18 cellular contexts compared by ENCODE assay signal in genomic region chr5:10308844-10309243, GRCh38. TPM values are rescaled to one million over a fixed set of nuclear protein-coding genes. Genes with fewer than 3 reads are reported as not detected.
DNase-seq lines count a peak whose midpoint lies in the region; ATAC-seq and TF ChIP-seq lines count a peak whose summit lies in the region.
"Had no signal": no experiment of that assay in that cellular context is flagged by ENCODE, and none has a peak within 500 bp of the region (broad histone marks: within the 10 kb centered on the region; RNA-seq: fewer than 3 reads in every experiment).

No MANE protein-coding gene starts in this region.

- TF ChIP-seq CTCF in RWPE1 (conservative IDR thresholded peaks at IDR 0.05; ENCODE audit: low read depth): no peak
- no peak for TF ChIP-seq CTCF in neural progenitor cell (IDR thresholded peaks at IDR 0.05)
- no peak for TF ChIP-seq CTCF in stomach (IDR thresholded peaks at IDR 0.05)

- H3K36me3 ChIP-seq in neural progenitor cell (no peaks in the 10 kb centered on the region), stomach (no peaks in the 10 kb centered on the region)
- H3K36me3 ChIP-seq: BLaER1, suprapubic skin, WERI-Rb-1 had no signal

- no peak for TF ChIP-seq POLR2A in stomach (IDR thresholded peaks at IDR 0.05)

- peaks cover 11% of the 10 kb centered on the region for H3F3A ChIP-seq in neural progenitor cell (ENCODE audit: low read depth)

- H3K79me2 ChIP-seq in neural progenitor cell (ENCODE audit: low read depth): no peaks in the 10 kb centered on the region

- peaks cover 9% of the 10 kb centered on the region for H3K36me3 Mint-ChIP-seq in effector memory CD8-positive, alpha-beta T cell (ENCODE audit: insufficient read depth)
- peaks cover 7% of the 10 kb centered on the region for H3K36me3 Mint-ChIP-seq in neural progenitor cell
- peaks cover 2% of the 10 kb centered on the region for H3K36me3 Mint-ChIP-seq in T-helper 17 cell (ENCODE audit: low read depth)

- H3K4me1 ChIP-seq in neural progenitor cell (peaks cover 15% of the 10 kb centered on the region), stomach (peaks cover 7 to 52% (median 32%) of the 10 kb centered on the region in 4 donors)
- H3K4me1 ChIP-seq: BLaER1 had no signal

- H3K9me3 Mint-ChIP-seq in effector memory CD8-positive, alpha-beta T cell: no peaks in the 10 kb centered on the region
- H3K9me3 Mint-ChIP-seq in neural progenitor cell: no peaks in the 10 kb centered on the region
- H3K9me3 Mint-ChIP-seq: activated naive CD4-positive, alpha-beta T cell treated with anti-CD3 and anti-CD28 coated beads, Interleukin-2, amount 50 U/mL, for 72 hours had no signal

- no peak overlapping the region for H3K4me2 ChIP-seq in neural progenitor cell
- H3K4me2 ChIP-seq: BLaER1 had no signal

- H3K27me3 ChIP-seq in neural progenitor cell (peaks cover 22% of the 10 kb centered on the region), stomach (no peaks in the 10 kb centered on the region)
- H3K27me3 ChIP-seq: suprapubic skin had no signal

- peak overlapping the region; percentile 40 to 62 for H3K4me3 Mint-ChIP-seq in effector memory CD8-positive, alpha-beta T cell
- H3K4me3 Mint-ChIP-seq in neural progenitor cell: peak overlapping the region; percentile 60
- no peak overlapping the region for H3K4me3 Mint-ChIP-seq in T-helper 17 cell

- H3K9ac ChIP-seq in neural progenitor cell: no peak overlapping the region
- H3K9ac ChIP-seq: BLaER1, GM23248 had no signal

- CTCF ChIA-PET in RWPE1 (lab: Yijun Ruan, JAX): no interaction called here

- WGBS in stomach, 5 donors: 81 to 88% (median 85%) methylated on average over 5 to 6 of the region's 6 CpGs

- H3K27ac ChIP-seq in RWPE1 (peak overlapping the region; percentile 94), neural progenitor cell (no peak overlapping the region), stomach (no peak overlapping the region)
- H3K27ac ChIP-seq: BLaER1, GM23248, suprapubic skin, WERI-Rb-1 had no signal

- intact Hi-C loops in stomach (cut with DNase I; ENCODE audit: low total_unique reads): no loop called here

- DNase-seq in ELF-1 (ENCODE audit: low read depth, low spot score) (peak; percentile 17), RWPE1 (ENCODE audit: low spot score) (no peak), neural progenitor cell (ENCODE audit: low spot score) (no peak), stomach (no peak), T-helper 17 cell (no peak)
- DNase-seq in effector memory CD8-positive, alpha-beta T cell: no peak
- DNase-seq: cerebellar nuclear complex, GM23248, left ventricle myocardium superior, NCI-H1930, NCI-H510A treated with DMSO at 0.1 percent for 48 hours, right cardiac atrium, WERI-Rb-1 had no signal

- POLR2A ChIA-PET in RWPE1 (lab: Yijun Ruan, JAX; ENCODE audit: low non-redundant PET): interaction anchor here (0.5 kb wide), 1 partner anchor 49 kb away, joined by 4 read pairs; no protein-coding TSS in a partner anchor

- no peak for TF ChIP-seq EP300 in stomach (IDR thresholded peaks at IDR 0.05)

- no peak for ATAC-seq in effector memory CD8-positive, alpha-beta T cell (replicated peaks)
- no peak for ATAC-seq in T-helper 17 cell
- ATAC-seq in GM21825 (IDR thresholded peaks at IDR 0.05; ENCODE audit: unreplicated experiment): no peak
- ATAC-seq: activated naive CD4-positive, alpha-beta T cell treated with anti-CD3 and anti-CD28 coated beads, Interleukin-2, amount 50 U/mL, for 72 hours; left ventricle myocardium superior; right cardiac atrium; SK-N-SH treated with all-trans-retinoic acid at 6 μM for 48 hours had no signal

- peaks cover 41 to 44% of the 10 kb centered on the region in 2 donors for H3K27me3 Mint-ChIP-seq in effector memory CD8-positive, alpha-beta T cell
- H3K27me3 Mint-ChIP-seq in neural progenitor cell (ENCODE audit: insufficient read depth, low read depth): peaks cover 13% of the 10 kb centered on the region
- H3K27me3 Mint-ChIP-seq in T-helper 17 cell: peaks cover 36% of the 10 kb centered on the region

- peak overlapping the region in 1 of 2 donors; percentile 26 for H3K27ac Mint-ChIP-seq in effector memory CD8-positive, alpha-beta T cell
- no peak overlapping the region for H3K27ac Mint-ChIP-seq in neural progenitor cell
- no peak overlapping the region for H3K27ac Mint-ChIP-seq in T-helper 17 cell
- H3K27ac Mint-ChIP-seq: activated naive CD4-positive, alpha-beta T cell treated with anti-CD3 and anti-CD28 coated beads, Interleukin-2, amount 50 U/mL, for 72 hours had no signal

- H3K4me1 Mint-ChIP-seq in effector memory CD8-positive, alpha-beta T cell (ENCODE audit: low read depth in 2 of 2): peaks cover 6 to 7% of the 10 kb centered on the region in 2 donors
- H3K4me1 Mint-ChIP-seq in neural progenitor cell (peaks cover 29% of the 10 kb centered on the region), T-helper 17 cell (peaks cover 11% of the 10 kb centered on the region)

- H3K4me3 ChIP-seq in neural progenitor cell: no peak overlapping the region
- H3K4me3 ChIP-seq in stomach: no peak overlapping the region
- H3K4me3 ChIP-seq: BLaER1, GM23248, suprapubic skin had no signal

- H3K9me3 ChIP-seq in neural progenitor cell (ENCODE audit: low read depth) (no peaks in the 10 kb centered on the region), stomach (no peaks in the 10 kb centered on the region), T-helper 17 cell (ENCODE audit: control insufficient read depth, low read length, poor library complexity, severe bottlenecking) (no peaks in the 10 kb centered on the region)
- H3K9me3 ChIP-seq: suprapubic skin had no signal

- peak overlapping the region; percentile 50 for H2AFZ ChIP-seq in neural progenitor cell (replicated peaks)
- H2AFZ ChIP-seq: GM23248 had no signal

- H4K20me1 ChIP-seq in neural progenitor cell (ENCODE audit: low read depth): no peaks in the 10 kb centered on the region
- H4K20me1 ChIP-seq: BLaER1 had no signal

RNA-seq across cellular contexts. Expression of gene CMBL, which starts 1.1 kb away (rescaled TPM):
- total RNA-seq in neural progenitor cell (ENCODE audit: low replicate concordance) (11.3 and 11.6 TPM in 2 replicates), stomach (10 to 100 TPM in 3 of 5 donors, 1 to 10 TPM in 1, not detected in 1; 2.7 to 23.1 (median 16.7) TPM), T-helper 17 cell (under 1 TPM; 0.22 to 0.39 TPM)
- 100 to 1,000 TPM in 1 of 3 donors, 10 to 100 TPM in 2; 19.0 to 153 (median 33.9) TPM for polyA plus RNA-seq in stomach

RNA-seq across cellular contexts. Expression of gene MARCHF6, which starts 44.7 kb away (rescaled TPM):
- 90.2 and 151 TPM in 2 replicates for total RNA-seq in neural progenitor cell (ENCODE audit: low replicate concordance)
- total RNA-seq in stomach: 100 to 1,000 TPM in 4 of 5 donors, 10 to 100 TPM in 1; 58.2 to 384 (median 136) TPM
- polyA plus RNA-seq in stomach: 10 to 100 TPM; 11.8 to 62.8 (median 14.7) TPM
- 100 to 1,000 TPM; 156 to 198 TPM for total RNA-seq in T-helper 17 cell

RNA-seq across cellular contexts. Expression of gene CCT5, which starts 58.8 kb away (rescaled TPM):
- total RNA-seq in neural progenitor cell (ENCODE audit: low replicate concordance): 532 TPM in 2 replicates
- 100 to 1,000 TPM in 3 of 5 donors, 10 to 100 TPM in 2; 18.5 to 201 (median 116) TPM for total RNA-seq in stomach
- polyA plus RNA-seq in stomach: 100 to 1,000 TPM; 104 to 116 (median 109) TPM
- 10 to 100 TPM; 62.6 to 73.0 TPM for total RNA-seq in T-helper 17 cell

RNA-seq across cellular contexts. Expression of gene ATPSCKMT, which starts 59.2 kb away (rescaled TPM):
- total RNA-seq in neural progenitor cell (ENCODE audit: low replicate concordance) (31.7 and 50.8 TPM in 2 replicates), stomach (10 to 100 TPM in 3 of 5 donors, 1 to 10 TPM in 2; 2.3 to 26.8 (median 20.7) TPM), T-helper 17 cell (1 to 10 TPM; 6.1 to 6.5 TPM)
- 10 to 100 TPM in 2 of 3 donors, 1 to 10 TPM in 1; 8.1 to 12.0 (median 10.5) TPM for polyA plus RNA-seq in stomach
